In the genomic region with DNA sequence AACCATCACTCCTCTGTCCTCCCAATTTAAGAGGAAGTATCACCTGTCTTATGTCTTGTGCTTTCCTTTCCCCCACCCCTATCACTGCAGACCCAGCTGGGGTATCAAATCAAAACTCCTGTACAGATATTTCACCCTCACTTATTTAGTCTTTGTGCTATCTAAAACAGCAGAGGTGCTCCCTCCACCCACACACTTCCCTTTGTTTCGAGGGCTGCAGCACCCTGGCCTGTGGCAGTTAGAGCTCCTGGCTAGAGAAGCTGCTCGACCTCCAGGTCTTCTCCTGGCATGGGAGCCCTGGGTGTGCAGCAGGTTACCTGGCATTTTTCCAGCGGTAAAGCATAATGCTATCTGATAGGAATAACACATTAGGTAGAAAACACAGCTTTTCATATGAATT, we compare ENCODE assay signal across 21 cellular contexts.
A peak's percentile ranks its signal among the peaks of the same experiment; 100 is the strongest.
DNase-seq lines count a peak whose midpoint lies in the region; ATAC-seq and TF ChIP-seq lines count a peak whose summit lies in the region.
"Had no signal": no experiment of that assay in that cellular context is flagged by ENCODE, and none has a peak within 500 bp of the region (broad histone marks: within the 10 kb centered on the region; RNA-seq: fewer than 3 reads in every experiment).

No MANE protein-coding gene starts in this region.

- 67% methylated on average over 3 of the region's 3 CpGs for WGBS in prostate gland

- H3K36me3 ChIP-seq in prostate gland: no peaks in the 10 kb centered on the region
- H3K36me3 ChIP-seq: heart left ventricle had no signal

- H3K27ac ChIP-seq in prostate gland: no peak overlapping the region
- H3K27ac ChIP-seq: heart left ventricle had no signal

- no peak for TF ChIP-seq CTCF in prostate gland (IDR thresholded peaks at IDR 0.05)

- no peaks in the 10 kb centered on the region for H3K4me1 ChIP-seq in prostate gland (replicated peaks)

- H3K27me3 Mint-ChIP-seq in activated T-cell treated with anti-CD3 and anti-CD28 coated beads, Interleukin-2, amount 50 U/mL, for 24 hours: no peaks in the 10 kb centered on the region
- H3K27me3 Mint-ChIP-seq in activated T-cell treated with anti-CD3 and anti-CD28 coated beads, Interleukin-2, amount 50 U/mL, for 4 hours (ENCODE audit: low read depth): no peaks in the 10 kb centered on the region
- H3K27me3 Mint-ChIP-seq in activated naive CD8-positive, alpha-beta T cell: no peaks in the 10 kb centered on the region

- peaks cover 18% of the 10 kb centered on the region for H3K36me3 Mint-ChIP-seq in activated T-cell treated with anti-CD3 and anti-CD28 coated beads, Interleukin-2, amount 50 U/mL, for 24 hours (ENCODE audit: low read depth)
- H3K36me3 Mint-ChIP-seq in activated T-cell treated with anti-CD3 and anti-CD28 coated beads, Interleukin-2, amount 50 U/mL, for 4 hours (ENCODE audit: insufficient read depth): peaks cover 4% of the 10 kb centered on the region
- H3K36me3 Mint-ChIP-seq in activated naive CD8-positive, alpha-beta T cell: no peaks in the 10 kb centered on the region

- no peaks in the 10 kb centered on the region for H3K9me3 ChIP-seq in prostate gland

- no peak for TF ChIP-seq POLR2A in prostate gland (IDR thresholded peaks at IDR 0.05)

- no peak overlapping the region for H3K4me3 Mint-ChIP-seq in activated T-cell treated with anti-CD3 and anti-CD28 coated beads, Interleukin-2, amount 50 U/mL, for 24 hours
- no peak overlapping the region for H3K4me3 Mint-ChIP-seq in activated T-cell treated with anti-CD3 and anti-CD28 coated beads, Interleukin-2, amount 50 U/mL, for 4 hours
- no peak overlapping the region for H3K4me3 Mint-ChIP-seq in activated naive CD8-positive, alpha-beta T cell
- H3K4me3 Mint-ChIP-seq: activated B cell treated with CpG ODN at 0.5 μM for 24 hours, H9 had no signal

- no peaks in the 10 kb centered on the region for H3K27me3 ChIP-seq in prostate gland (replicated peaks; ENCODE audit: insufficient read depth)
- H3K27me3 ChIP-seq: heart left ventricle had no signal

- no peak for DNase-seq in activated T-cell treated with anti-CD3 and anti-CD28 coated beads, Interleukin-2, amount 50 U/mL, for 24 hours
- DNase-seq in activated T-cell treated with anti-CD3 and anti-CD28 coated beads, Interleukin-2, amount 50 U/mL, for 4 hours: no peak
- peak; percentile 20 for DNase-seq in stimulated activated naive CD8-positive, alpha-beta T cell treated with anti-CD3 and anti-CD28 coated beads, Interleukin-15, Interleukin-2, amounts not matched to agents 100 U/mL and 50 U/mL, for 24 hours
- DNase-seq in prostate gland (ENCODE audit: low spot score): no peak
- DNase-seq: ACHN; activated B cell treated with CpG ODN at 0.5 μM for 24 hours; activated effector memory CD4-positive, alpha-beta T cell treated with Interleukin-2 at 50 U/mL for 16 hours; cerebellar nuclear complex; DND-41; H9; heart left ventricle; mammary epithelial cell; NCI-H1105; NCI-H2029; SK-N-SH; stimulated activated CD8-positive, alpha-beta memory T cell treated with anti-CD3 and anti-CD28 coated beads, Interleukin-4, amount 100 ng/mL, for 48 hours had no signal

- ATAC-seq in activated T-cell treated with anti-CD3 and anti-CD28 coated beads, Interleukin-2, amount 50 U/mL, for 4 hours: no peak
- ATAC-seq in HG03432 (IDR thresholded peaks at IDR 0.05; ENCODE audit: unreplicated experiment) (peak; percentile 44), GM18498 (IDR thresholded peaks at IDR 0.05; ENCODE audit: unreplicated experiment) (no peak), GM19463 (IDR thresholded peaks at IDR 0.05; ENCODE audit: unreplicated experiment) (no peak)
- no peak for ATAC-seq in stimulated activated naive CD8-positive, alpha-beta T cell treated with anti-CD3 and anti-CD28 coated beads, Interleukin-15, Interleukin-2, amounts not matched to agents 100 U/mL and 50 U/mL, for 24 hours
- ATAC-seq: heart left ventricle had no signal

- H3K27ac Mint-ChIP-seq in activated T-cell treated with anti-CD3 and anti-CD28 coated beads, Interleukin-2, amount 50 U/mL, for 24 hours: peak overlapping the region; percentile 26
- peak overlapping the region; percentile 41 for H3K27ac Mint-ChIP-seq in activated naive CD8-positive, alpha-beta T cell
- H3K27ac Mint-ChIP-seq: activated B cell treated with CpG ODN at 0.5 μM for 24 hours, H9, progenitor cell of endocrine pancreas had no signal

- H3K9me3 Mint-ChIP-seq in activated T-cell treated with anti-CD3 and anti-CD28 coated beads, Interleukin-2, amount 50 U/mL, for 24 hours: peaks cover 18% of the 10 kb centered on the region
- H3K9me3 Mint-ChIP-seq in activated T-cell treated with anti-CD3 and anti-CD28 coated beads, Interleukin-2, amount 50 U/mL, for 4 hours: peaks cover 17% of the 10 kb centered on the region
- peaks cover 3% of the 10 kb centered on the region for H3K9me3 Mint-ChIP-seq in activated naive CD8-positive, alpha-beta T cell (ENCODE audit: low read depth)

- H3K4me3 ChIP-seq in prostate gland: no peak overlapping the region
- H3K4me3 ChIP-seq: heart left ventricle had no signal

- H3K4me1 Mint-ChIP-seq in activated T-cell treated with anti-CD3 and anti-CD28 coated beads, Interleukin-2, amount 50 U/mL, for 24 hours (ENCODE audit: low read depth): peaks cover 84% of the 10 kb centered on the region
- peaks cover 57% of the 10 kb centered on the region for H3K4me1 Mint-ChIP-seq in activated T-cell treated with anti-CD3 and anti-CD28 coated beads, Interleukin-2, amount 50 U/mL, for 4 hours (ENCODE audit: low read depth)
- peaks cover 56% of the 10 kb centered on the region for H3K4me1 Mint-ChIP-seq in activated naive CD8-positive, alpha-beta T cell (ENCODE audit: low read depth)

- intact Hi-C loops in prostate gland (cut with DNase I): no loop called here
